In the genomic region with DNA sequence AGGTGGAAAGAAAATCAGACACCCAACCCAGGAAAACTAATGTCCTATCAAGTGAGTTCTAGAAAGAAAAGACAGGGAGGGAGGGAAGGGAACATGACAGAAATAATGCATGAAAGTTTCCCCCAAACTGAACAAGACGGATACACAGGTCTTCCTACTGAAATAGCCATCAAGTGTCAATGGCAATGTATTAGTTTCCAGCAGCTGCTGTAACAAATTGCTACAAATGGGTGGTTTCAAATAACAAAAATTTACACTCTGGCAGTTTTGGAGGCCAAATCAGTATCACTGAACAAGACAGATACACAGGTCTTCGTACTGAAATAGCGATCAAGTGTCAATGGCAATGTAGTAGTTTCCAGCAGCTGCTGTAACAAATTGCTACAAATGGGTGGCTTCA, we compare ENCODE assay signal across 34 cellular contexts.
DNase-seq lines count a peak whose midpoint lies in the region; ATAC-seq, FAIRE-seq and TF ChIP-seq lines count a peak whose summit lies in the region.
"Had no signal": no experiment of that assay in that cellular context is flagged by ENCODE, and none has a peak within 500 bp of the region (broad histone marks: within the 10 kb centered on the region; RNA-seq: fewer than 3 reads in every experiment).

No MANE protein-coding gene starts in this region.

- TF ChIP-seq CTCF in HepG2 (CRISPR knock-in tag; IDR thresholded peaks at IDR 0.05) (no peak), right lobe of liver (IDR thresholded peaks at IDR 0.05) (no peak), K562 (IDR thresholded peaks at IDR 0.05 in 2 of 3, conservative IDR thresholded peaks at IDR 0.05 in 1 of 3; ENCODE audit: insufficient read depth in 2 of 3, low read depth in 1 of 3, low read length in 3 of 3) (no peak), dorsolateral prefrontal cortex (IDR thresholded peaks at IDR 0.05 in 54 of 56, conservative IDR thresholded peaks at IDR 0.05 in 2 of 56; ENCODE audit: low read depth in 1 of 56, partially characterized antibody in 56 of 56) (no peak)

- no peak overlapping the region for H4K8ac ChIP-seq in mesenchymal stem cell (ENCODE audit: low read length)

- H3K9me3 ChIP-seq in HepG2 (ENCODE audit: low read length): peaks cover 6% of the 10 kb centered on the region; the same call in 1 of the 2 replicates
- no peaks in the 10 kb centered on the region for H3K9me3 ChIP-seq in right lobe of liver
- H3K9me3 ChIP-seq in K562 (replicated peaks; ENCODE audit: control insufficient read depth, insufficient read depth, low read depth, low read length): no peaks in the 10 kb centered on the region
- H3K9me3 ChIP-seq in mesenchymal stem cell (ENCODE audit: control insufficient read depth, low read length): peaks cover 7% of the 10 kb centered on the region
- H3K9me3 ChIP-seq: BE2C, Caco-2 had no signal

- no peak overlapping the region for H3K27ac ChIP-seq in HepG2 (ENCODE audit: extremely low read length, insufficient read depth, low read length)
- no peak overlapping the region for H3K27ac ChIP-seq in right lobe of liver
- no peak overlapping the region for H3K27ac ChIP-seq in K562 (ENCODE audit: extremely low read depth, low read depth, low read length)
- no peak overlapping the region for H3K27ac ChIP-seq in mesenchymal stem cell (ENCODE audit: low read length, poor library complexity, severe bottlenecking)
- no peak overlapping the region for H3K27ac ChIP-seq in dorsolateral prefrontal cortex
- H3K27ac ChIP-seq: 22Rv1; A549; BLaER1; BLaER1 treated with 17β-estradiol and CSF1 and Interleukin-3, amounts not matched to agents 10 nM and 100 nM; C4-2B had no signal

- BruUV-seq in HepG2 (replicated peaks; lab: Mats Ljungman, UMichigan) (no TSS peak), K562 (replicated peaks; lab: Mats Ljungman, UMichigan) (no TSS peak)

- no peaks in the 10 kb centered on the region for H3K27me3 ChIP-seq in HepG2 (ENCODE audit: control insufficient read depth in 1 of 2, insufficient read depth in 2 of 2, low read length in 2 of 2)
- no peaks in the 10 kb centered on the region for H3K27me3 ChIP-seq in right lobe of liver
- H3K27me3 ChIP-seq in K562 (ENCODE audit: control insufficient read depth in 2 of 2, insufficient read depth in 2 of 2, low read length in 2 of 2): no peaks in the 10 kb centered on the region
- no peaks in the 10 kb centered on the region for H3K27me3 ChIP-seq in mesenchymal stem cell (ENCODE audit: control insufficient read depth in 1 of 2, insufficient read depth in 1 of 2, low read length in 2 of 2)
- H3K27me3 ChIP-seq in dorsolateral prefrontal cortex: no peaks in the 10 kb centered on the region
- H3K27me3 ChIP-seq: BE2C; BLaER1; BLaER1 treated with 17β-estradiol and CSF1 and Interleukin-3, amounts not matched to agents 10 nM and 100 nM had no signal

- DNase-seq in HepG2 (ENCODE audit: low spot score): no peak
- no peak for DNase-seq in right lobe of liver
- DNase-seq in HTR-8/SVneo (ENCODE audit: insufficient read length, low spot score): no peak
- DNase-seq in K562 (ENCODE audit: extremely low read depth in 1 of 4, low spot score in 3 of 4): no peak
- no peak for DNase-seq in mesenchymal stem cell
- no peak for DNase-seq in dorsolateral prefrontal cortex
- DNase-seq: 8988T; ACHN; AML-193; BE2C; C1 segment of cervical spinal cord; Caco-2; Calu3; CD4-positive, alpha-beta memory T cell; CD4-positive, alpha-beta T cell; CD4-positive, CD25-positive, alpha-beta regulatory T cell; CD8-positive, alpha-beta memory T cell; CD8-positive, alpha-beta T cell; COR-L47; DMS 273 treated with DMSO at 0.1 percent for 48 hours; DMS153; DMS53; DMS79; DMS79 treated with DMSO at 0.1 percent for 48 hours; DND-41; EL had no signal

- H2BK5ac ChIP-seq in mesenchymal stem cell (ENCODE audit: low read depth, low read length, poor library complexity, severe bottlenecking): no peak overlapping the region

- H2BK12ac ChIP-seq in mesenchymal stem cell (ENCODE audit: low read length in 2 of 2): no peak overlapping the region

- no peak overlapping the region for H2BK120ac ChIP-seq in mesenchymal stem cell (ENCODE audit: low read depth, low read length)

- TF ChIP-seq EP300 in HepG2 (IDR thresholded peaks at IDR 0.05; ENCODE audit: low read depth in 2 of 2, low read length in 2 of 2) (no peak), HepG2 (CRISPR knock-in tag; IDR thresholded peaks at IDR 0.05; ENCODE audit: borderline replicate concordance) (no peak), K562 (IDR thresholded peaks at IDR 0.05; ENCODE audit: low read length) (no peak)

- no peak for FAIRE-seq in HepG2 (lab: Jason Lieb, UNC)
- FAIRE-seq in HTR-8/SVneo (lab: Jason Lieb, UNC): peak; percentile 4
- FAIRE-seq in K562 (lab: Jason Lieb, UNC): no peak
- FAIRE-seq: A204.1, A549 had no signal

- H3K4me1 ChIP-seq in HepG2 (ENCODE audit: insufficient read depth, low read length) (no peaks in the 10 kb centered on the region), right lobe of liver (peaks cover 0 to under 1% (median 0%) of the 10 kb centered on the region in 4 donors), K562 (replicated peaks in 1 of 2; ENCODE audit: control insufficient read depth in 2 of 2, insufficient read depth in 2 of 2, low read length in 2 of 2) (no peaks in the 10 kb centered on the region; a peak in 1 of 5 replicates), mesenchymal stem cell (ENCODE audit: control insufficient read depth, insufficient read depth, low read depth, low read length) (no peaks in the 10 kb centered on the region)

- H4K20me1 ChIP-seq in HepG2 (ENCODE audit: insufficient read depth, low read length) (no peaks in the 10 kb centered on the region), K562 (replicated peaks; ENCODE audit: control insufficient read depth, insufficient read depth, low read length) (no peaks in the 10 kb centered on the region)

- peak overlapping the region; percentile 84 for H2AK5ac ChIP-seq in mesenchymal stem cell (ENCODE audit: low read length, severe bottlenecking)

- H3K4ac ChIP-seq in mesenchymal stem cell (ENCODE audit: low read depth in 1 of 2, low read length in 2 of 2): no peak overlapping the region

- in situ Hi-C loops in HepG2 (cut with HindIII; ENCODE audit: extremely low pct_ligation_motif_present, low pct_unique_long_range_greater_than_20kb): no loop called here
- in situ Hi-C loops in K562 (cut with MboI): no loop called here

- no peaks in the 10 kb centered on the region for H3K9me1 ChIP-seq in K562 (ENCODE audit: control insufficient read depth, insufficient read depth, low read length)

- H3K9ac ChIP-seq in HepG2 (ENCODE audit: insufficient read depth, low read depth, low read length) (no peak overlapping the region), K562 (ENCODE audit: insufficient read depth in 1 of 2, low read depth in 2 of 2, low read length in 2 of 2) (no peak overlapping the region), mesenchymal stem cell (ENCODE audit: low read length) (no peak overlapping the region)
- H3K9ac ChIP-seq: BLaER1; BLaER1 treated with 17β-estradiol and CSF1 and Interleukin-3, amounts not matched to agents 10 nM and 100 nM had no signal

- H3K79me2 ChIP-seq in HepG2 (ENCODE audit: insufficient read depth, low read length) (no peaks in the 10 kb centered on the region), K562 (ENCODE audit: control insufficient read depth, insufficient read depth, low read length) (no peaks in the 10 kb centered on the region)

- POLR2A ChIA-PET in HepG2 (lab: Yijun Ruan, JAX): no interaction called here
- POLR2A ChIA-PET in K562 (lab: Yijun Ruan, JAX): interaction anchor here (1.0 kb wide), 1 partner anchor 37 kb away, joined by 3 read pairs; no protein-coding TSS in a partner anchor

- H3K23ac ChIP-seq in mesenchymal stem cell (ENCODE audit: low read length in 2 of 2): no peak overlapping the region

- no peak overlapping the region for H4K91ac ChIP-seq in mesenchymal stem cell (ENCODE audit: low read length)

- ATAC-seq in HepG2 (no peak), right lobe of liver (no peak), K562 (no peak), GM21381 (IDR thresholded peaks at IDR 0.05; ENCODE audit: unreplicated experiment) (no peak), GM19455 (IDR thresholded peaks at IDR 0.05; ENCODE audit: unreplicated experiment) (no peak)
- ATAC-seq: A549; CD8-positive, alpha-beta T cell had no signal

- 100% methylated on average over 3 of the region's 3 CpGs for WGBS in HepG2 (ENCODE audit: low lambda C conversion rate)
- 92% methylated on average over 2 of the region's 3 CpGs for WGBS in right lobe of liver (ENCODE audit: insufficient coverage, low coverage, low lambda C conversion rate, missing lambda C conversion rate)
- WGBS in K562 (ENCODE audit: insufficient coverage, low coverage, missing lambda C conversion rate): 97% methylated on average over 3 of the region's 3 CpGs
- 100% methylated on average over 2 of the region's 3 CpGs for WGBS in mesenchymal stem cell

- TF ChIP-seq POLR2A in HepG2 (IDR thresholded peaks at IDR 0.05; ENCODE audit: insufficient read depth in 1 of 2, low read depth in 2 of 2, low read length in 2 of 2) (no peak), right lobe of liver (IDR thresholded peaks at IDR 0.05) (no peak), K562 (conservative IDR thresholded peaks at IDR 0.05) (no peak)

- H2BK15ac ChIP-seq in mesenchymal stem cell (ENCODE audit: low read depth, poor library complexity, severe bottlenecking): no peak overlapping the region

- H3K36me3 ChIP-seq in HepG2 (replicated peaks in 1 of 2; ENCODE audit: control insufficient read depth in 1 of 2, insufficient read depth in 2 of 2, low read length in 2 of 2): peaks cover 3 to 16% of the 10 kb centered on the region in 2 experiments; a peak in 2 of 5 replicates
- H3K36me3 ChIP-seq in right lobe of liver: no peaks in the 10 kb centered on the region
- H3K36me3 ChIP-seq in K562 (ENCODE audit: control insufficient read depth, insufficient read depth, low read length): peaks cover 4% of the 10 kb centered on the region; the same call in 1 of the 3 replicates
- H3K36me3 ChIP-seq in mesenchymal stem cell (ENCODE audit: control insufficient read depth in 1 of 2, insufficient read depth in 2 of 2, low read depth in 1 of 2, low read length in 2 of 2): peaks cover 0 to 9% of the 10 kb centered on the region in 2 experiments

- intact Hi-C loops in HepG2 (cut with micrococcal nuclease; ENCODE audit: unreplicated experiment) (no loop called here), right lobe of liver (cut with DNase I) (loop anchor here (10.0 kb wide), 2 partner anchors 67 to 87 kb away; a partner anchor contains a TSS), K562 (cut with micrococcal nuclease) (no loop called here), dorsolateral prefrontal cortex (cut with DNase I) (no loop called here)

- H3K18ac ChIP-seq in mesenchymal stem cell (ENCODE audit: low read depth in 1 of 2, low read length in 2 of 2): no peak overlapping the region

- no peak for TF ChIP-seq RAD21 in HepG2 (CRISPR knock-in tag; IDR thresholded peaks at IDR 0.05)
- TF ChIP-seq RAD21 in K562 (CRISPR knock-in tag; conservative IDR thresholded peaks at IDR 0.05 in 1 of 2, IDR thresholded peaks at IDR 0.05 in 1 of 2): no peak

- H3K4me2 ChIP-seq in HepG2 (ENCODE audit: low read depth, low read length) (no peak overlapping the region), K562 (ENCODE audit: insufficient read depth, low read length) (no peak overlapping the region), mesenchymal stem cell (ENCODE audit: low read length, poor library complexity, severe bottlenecking) (no peak overlapping the region)
- H3K4me2 ChIP-seq: A549; BLaER1; BLaER1 treated with 17β-estradiol and CSF1 and Interleukin-3, amounts not matched to agents 10 nM and 100 nM had no signal

- CTCF ChIA-PET in HepG2 (lab: Yijun Ruan, JAX; ENCODE audit: low intra/inter-chr PET ratio, low total read pairs): no interaction called here
- CTCF ChIA-PET in K562 (lab: Yijun Ruan, JAX; ENCODE audit: low intra/inter-chr PET ratio): no interaction called here

- H3K4me3 ChIP-seq in HepG2 (replicated peaks in 1 of 3; ENCODE audit: insufficient read depth in 1 of 3, low read depth in 2 of 3, low read length in 3 of 3) (no peak overlapping the region), right lobe of liver (no peak overlapping the region), K562 (no peak overlapping the region), mesenchymal stem cell (ENCODE audit: insufficient read depth in 1 of 2, low read depth in 1 of 2, low read length in 2 of 2) (no peak overlapping the region), dorsolateral prefrontal cortex (no peak overlapping the region)
- H3K4me3 ChIP-seq: A549; BLaER1; BLaER1 treated with 17β-estradiol and CSF1 and Interleukin-3, amounts not matched to agents 10 nM and 100 nM had no signal

- H2AFZ ChIP-seq in HepG2 (ENCODE audit: low read length) (no peak overlapping the region), K562 (ENCODE audit: low read depth, low read length) (no peak overlapping the region), mesenchymal stem cell (ENCODE audit: low read depth, low read length) (no peak overlapping the region)

- H3K14ac ChIP-seq in mesenchymal stem cell (ENCODE audit: low read length in 2 of 2): no peak overlapping the region

- peaks cover 24% of the 10 kb centered on the region for H3K79me1 ChIP-seq in mesenchymal stem cell (replicated peaks; ENCODE audit: low read length, poor library complexity, severe bottlenecking)

Comparison
In these comparisons a context has a peak if more than half of its experiments do, and no peak if none do; other contexts are left out.
1. intact Hi-C loops: an anchor here in right lobe of liver (10.0 kb wide); none called in HepG2, K562 and dorsolateral prefrontal cortex.